In the genomic region with DNA sequence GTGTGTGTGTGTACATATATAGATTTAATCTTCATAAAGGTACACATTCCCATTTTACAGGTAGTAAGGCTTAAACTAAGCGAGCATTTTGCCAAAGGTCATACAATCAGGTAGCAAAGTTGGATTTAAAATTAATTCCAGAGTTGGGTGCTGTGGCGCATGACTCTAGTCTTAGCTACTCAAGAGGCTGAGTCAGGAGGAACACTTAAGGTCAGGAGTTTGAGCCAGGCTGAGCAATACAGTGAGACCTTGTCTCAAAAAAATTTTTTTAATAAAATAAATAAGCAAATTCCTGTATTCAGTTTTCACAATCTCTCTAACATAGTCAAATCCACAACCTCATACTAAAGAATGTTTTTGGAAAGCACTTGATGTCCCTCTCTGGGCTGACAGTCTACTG, we compare ENCODE assay signal across 15 cellular contexts.
DNase-seq lines count a peak whose midpoint lies in the region; TF ChIP-seq lines count a peak whose summit lies in the region.
"Had no signal": no experiment of that assay in that cellular context is flagged by ENCODE, and none has a peak within 500 bp of the region (broad histone marks: within the 10 kb centered on the region; RNA-seq: fewer than 3 reads in every experiment).

No MANE protein-coding gene starts in this region.

- H2AFZ ChIP-seq in fibroblast of lung (ENCODE audit: low read length), result no peak overlapping the region

- no peaks in the 10 kb centered on the region for H4K20me1 ChIP-seq in fibroblast of lung (ENCODE audit: control insufficient read depth, extremely low read depth, insufficient read depth, low read length)

- H3K9me3 ChIP-seq in adipocyte (ENCODE audit: control insufficient read depth, low read length) (no peaks in the 10 kb centered on the region), fibroblast of lung (ENCODE audit: control insufficient read depth, insufficient read depth, low read depth, low read length) (no peaks in the 10 kb centered on the region)

- H3K27ac ChIP-seq in fibroblast of lung (ENCODE audit: insufficient read depth, low read length), result no peak overlapping the region
- H3K27ac ChIP-seq: C4-2B, HL-60 had no signal

- DNase-seq in EL, result peak; percentile 11
- DNase-seq in adipocyte (ENCODE audit: low read depth), result peak; percentile 25
- peak; percentile 13 to 58 for DNase-seq in fibroblast of lung (ENCODE audit: low read depth in 2 of 2)
- DNase-seq in non-pigmented ciliary epithelial cell (ENCODE audit: low read depth), result peak; percentile 11
- no peak for DNase-seq in NCI-H1092 (lab: John Stamatoyannopoulos, UW)
- no peak for DNase-seq in stimulated activated CD4-positive, alpha-beta T cell treated with anti-CD3 and anti-CD28 coated beads, Interleukin-1b, Interleukin-23, amount 100 ng/mL, for 48 hours
- DNase-seq in NCI-H446 (lab: John Stamatoyannopoulos, UW), result no peak
- DNase-seq: AML-193, DMS79, Karpas-422, NCI-H1436, NCI-H2029, NCI-H526 treated with DMSO at 0.1 percent for 48 hours had no signal

- H3K27me3 ChIP-seq in adipocyte (replicated peaks; ENCODE audit: control insufficient read depth, insufficient read depth, low read length) (no peaks in the 10 kb centered on the region), fibroblast of lung (ENCODE audit: control insufficient read depth, insufficient read depth, low read length) (no peaks in the 10 kb centered on the region)

- peaks cover 71% of the 10 kb centered on the region for H3K36me3 ChIP-seq in adipocyte (ENCODE audit: control insufficient read depth, insufficient read depth, low read length, severe bottlenecking)
- peaks cover 14% of the 10 kb centered on the region for H3K36me3 ChIP-seq in fibroblast of lung (ENCODE audit: control insufficient read depth, insufficient read depth, low read length)

- H3K9ac ChIP-seq in adipocyte (ENCODE audit: low read length) (no peak overlapping the region), fibroblast of lung (ENCODE audit: insufficient read depth, low read length) (no peak overlapping the region)

- TF ChIP-seq CTCF in fibroblast of lung (conservative IDR thresholded peaks at IDR 0.05 in 1 of 2, IDR thresholded peaks at IDR 0.05 in 1 of 2; ENCODE audit: low read depth in 1 of 2, low read length in 2 of 2), result no peak

- no peak overlapping the region for H3K4me3 ChIP-seq in adipocyte (ENCODE audit: low read length)
- no peak overlapping the region for H3K4me3 ChIP-seq in fibroblast of lung (replicated peaks in 1 of 4; ENCODE audit: control extremely low read depth in 1 of 4, insufficient read depth in 1 of 4, low read depth in 3 of 4, low read length in 4 of 4)

- H3K79me2 ChIP-seq in fibroblast of lung (ENCODE audit: control insufficient read depth, insufficient read depth, low read length), result no peaks in the 10 kb centered on the region

- H3K4me2 ChIP-seq in fibroblast of lung (ENCODE audit: extremely low read depth, insufficient read depth, low read length), result no peak overlapping the region

- no peaks in the 10 kb centered on the region for H3K4me1 ChIP-seq in adipocyte (ENCODE audit: control insufficient read depth, insufficient read depth, low read length)
- no peaks in the 10 kb centered on the region for H3K4me1 ChIP-seq in fibroblast of lung (ENCODE audit: control insufficient read depth, extremely low read depth, insufficient read depth, low read length)

Comparison
In these comparisons a context has a peak if more than half of its experiments do, and no peak if none do; other contexts are left out.
1. DNase-seq: peak in EL (single experiment), adipocyte (single experiment), fibroblast of lung (2 of 2) and non-pigmented ciliary epithelial cell (single experiment); none in NCI-H1092 (single experiment), stimulated activated CD4-positive, alpha-beta T cell treated with anti-CD3 and anti-CD28 coated beads, Interleukin-1b, Interleukin-23, amount 100 ng/mL, for 48 hours (single experiment) and NCI-H446 (0 of 2).